In the genomic region with DNA sequence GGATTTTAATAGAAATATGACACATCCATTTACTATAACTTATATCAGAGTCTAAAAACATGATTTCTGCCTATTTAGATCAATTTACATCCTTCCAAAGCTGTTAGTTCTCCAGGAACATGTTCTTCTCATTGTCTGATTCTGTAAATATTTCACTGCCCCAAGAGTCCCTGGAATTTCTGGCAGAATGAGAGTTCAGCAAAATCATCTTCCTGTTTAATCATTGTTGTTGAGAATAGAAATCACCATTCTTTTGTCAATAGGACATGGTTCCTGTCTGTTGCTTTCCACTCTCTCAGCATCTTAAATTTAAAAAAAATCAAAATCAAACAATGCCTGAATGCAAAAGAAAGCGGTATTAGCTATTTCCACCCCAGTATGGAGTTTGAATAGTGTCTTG, we compare ENCODE assay signal across 23 cellular contexts.
"Had no signal": no experiment of that assay in that cellular context is flagged by ENCODE, and none has a peak within 500 bp of the region (broad histone marks: within the 10 kb centered on the region; RNA-seq: fewer than 3 reads in every experiment).

No MANE protein-coding gene starts in this region.

- H2AFZ ChIP-seq: neural progenitor cell, parathyroid adenoma had no signal

- ATAC-seq: heart left ventricle; left colon; left lung; naive thymus-derived CD8-positive, alpha-beta T cell; right cardiac atrium; sciatic nerve; stimulated activated effector memory CD8-positive, alpha-beta T cell treated with anti-CD3 and anti-CD28 coated beads, Interleukin-12 subunit alpha, Interleukin-12 subunit beta, amount 100 ng/mL, for 72 hours; stimulated activated naive CD8-positive, alpha-beta T cell treated with anti-CD3 and anti-CD28 coated beads, Interleukin-15, amount 100 ng/mL, for 72 hours had no signal

- H3K9me3 ChIP-seq: heart left ventricle, left lung, neutrophil, spleen, tibial nerve, uterus had no signal

- H3K4me1 ChIP-seq: heart left ventricle, left lung, neural progenitor cell, parathyroid adenoma, spleen, tibial nerve, uterus had no signal

- H3K27ac ChIP-seq: heart left ventricle, left lung, neural progenitor cell, neutrophil, parathyroid adenoma, skin epidermis, spleen, tibial nerve, uterus had no signal

- H3K27me3 ChIP-seq: heart left ventricle, left lung, neural progenitor cell, neutrophil, tibial nerve, uterus had no signal

- H3K4me2 ChIP-seq: neural progenitor cell had no signal

- H3K9ac ChIP-seq: neural progenitor cell, parathyroid adenoma had no signal

- H3K36me3 ChIP-seq: heart left ventricle, left lung, neural progenitor cell, neutrophil, spleen, tibial nerve, uterus had no signal

- DNase-seq: heart left ventricle; islet precursor cell; left colon; left lung; naive thymus-derived CD8-positive, alpha-beta T cell; nephron progenitor cell; occipital lobe; retina; right cardiac atrium; spleen; stimulated activated CD4-positive, alpha-beta T cell treated with anti-CD3 and anti-CD28 coated beads, Interleukin-4, amount 100 ng/mL, for 24 hours; stimulated activated naive CD4-positive, alpha-beta T cell treated with Interleukin-2 at 50 U/mL for 16 hours; stimulated activated naive CD8-positive, alpha-beta T cell treated with anti-CD3 and anti-CD28 coated beads, Interleukin-15, amount 100 ng/mL, for 72 hours; substantia nigra; uterus had no signal

- H3K4me3 ChIP-seq: heart left ventricle, left lung, lung, neural progenitor cell, skin epidermis, spleen, tibial nerve, uterus had no signal
